Comparison of ENCODE assay signal across 10 cellular contexts in genomic region chr11:16909375-16910035, GRCh38.
A peak's percentile ranks its signal among the peaks of the same experiment; 100 is the strongest.
DNase-seq lines count a peak whose midpoint lies in the region; ATAC-seq and TF ChIP-seq lines count a peak whose summit lies in the region.
"Had no signal": no experiment of that assay in that cellular context is flagged by ENCODE, and none has a peak within 500 bp of the region (broad histone marks: within the 10 kb centered on the region; RNA-seq: fewer than 3 reads in every experiment).

No MANE protein-coding gene starts in this region.

- no peak overlapping the region for H3K14ac ChIP-seq in mesenchymal stem cell (ENCODE audit: low read length in 2 of 2)

- H3K18ac ChIP-seq in mesenchymal stem cell (ENCODE audit: low read depth in 1 of 2, low read length in 2 of 2): no peak overlapping the region

- H3K23ac ChIP-seq in mesenchymal stem cell (ENCODE audit: low read length in 2 of 2): no peak overlapping the region

- H3K4me1 ChIP-seq in KMS-11 (ENCODE audit: low read depth, poor library complexity, severe bottlenecking) (peaks cover 69% of the 10 kb centered on the region), mesenchymal stem cell (ENCODE audit: control insufficient read depth, insufficient read depth, low read depth, low read length) (no peaks in the 10 kb centered on the region)

- H4K20me1 ChIP-seq in KMS-11 (ENCODE audit: insufficient read depth): no peaks in the 10 kb centered on the region

- no peaks in the 10 kb centered on the region for H3K36me3 ChIP-seq in KMS-11 (ENCODE audit: insufficient read depth)
- H3K36me3 ChIP-seq in mesenchymal stem cell (ENCODE audit: control insufficient read depth in 1 of 2, insufficient read depth in 2 of 2, low read depth in 1 of 2, low read length in 2 of 2): no peaks in the 10 kb centered on the region

- no peak overlapping the region for H2BK15ac ChIP-seq in mesenchymal stem cell (ENCODE audit: low read depth, poor library complexity, severe bottlenecking)

- H3K9ac ChIP-seq in KMS-11 (peak overlapping the region; percentile 35; the same call in 1 of the 2 replicates), mesenchymal stem cell (ENCODE audit: low read length) (no peak overlapping the region)

- no peaks in the 10 kb centered on the region for H3K27me3 ChIP-seq in KMS-11 (ENCODE audit: insufficient read depth, low read depth)
- peaks cover 8 to 53% of the 10 kb centered on the region in 2 experiments for H3K27me3 ChIP-seq in mesenchymal stem cell (ENCODE audit: control insufficient read depth in 1 of 2, insufficient read depth in 1 of 2, low read length in 2 of 2)

- no peak for TF ChIP-seq CTCF in KMS-11 (conservative IDR thresholded peaks at IDR 0.05; ENCODE audit: low read depth, low read length)

- WGBS in mesenchymal stem cell: 97% methylated on average over 3 of the region's 3 CpGs

- no peak overlapping the region for H2BK5ac ChIP-seq in mesenchymal stem cell (ENCODE audit: low read depth, low read length, poor library complexity, severe bottlenecking)

- H2AFZ ChIP-seq in KMS-11 (ENCODE audit: low read depth) (no peak overlapping the region), mesenchymal stem cell (ENCODE audit: low read depth, low read length) (no peak overlapping the region)

- H3K36me3 Mint-ChIP-seq in activated naive CD4-positive, alpha-beta T cell treated with anti-CD3 and anti-CD28 coated beads, Interleukin-2, amount 50 U/mL, for 72 hours: peaks cover 4 to 5% of the 10 kb centered on the region in 2 donors

- peak overlapping the region; percentile 71 for H3K4me2 ChIP-seq in KMS-11
- no peak overlapping the region for H3K4me2 ChIP-seq in mesenchymal stem cell (ENCODE audit: low read length, poor library complexity, severe bottlenecking)

- H3K27ac ChIP-seq in KMS-11 (peak overlapping the region; percentile 73), mesenchymal stem cell (ENCODE audit: low read length, poor library complexity, severe bottlenecking) (no peak overlapping the region)

- peak; percentile 42 to 50 for ATAC-seq in activated naive CD4-positive, alpha-beta T cell treated with anti-CD3 and anti-CD28 coated beads, Interleukin-2, amount 50 U/mL, for 72 hours
- peak; percentile 72 for ATAC-seq in HG02642 (IDR thresholded peaks at IDR 0.05; ENCODE audit: poor library complexity, unreplicated experiment)

- H3K4me3 ChIP-seq in KMS-11 (IDR thresholded peaks at IDR 0.05; ENCODE audit: insufficient read depth, low read depth, low read length) (no peak overlapping the region), mesenchymal stem cell (ENCODE audit: insufficient read depth in 1 of 2, low read depth in 1 of 2, low read length in 2 of 2) (no peak overlapping the region)

- H3K9me3 ChIP-seq in mesenchymal stem cell (ENCODE audit: control insufficient read depth, low read length): no peaks in the 10 kb centered on the region

- H3K27ac Mint-ChIP-seq in activated naive CD4-positive, alpha-beta T cell treated with anti-CD3 and anti-CD28 coated beads, Interleukin-2, amount 50 U/mL, for 72 hours: peak overlapping the region in 1 of 2 donors; percentile 52

- H4K91ac ChIP-seq in mesenchymal stem cell (ENCODE audit: low read length): no peak overlapping the region

- H2BK120ac ChIP-seq in mesenchymal stem cell (ENCODE audit: low read depth, low read length): no peak overlapping the region

- H2AK5ac ChIP-seq in mesenchymal stem cell (ENCODE audit: low read length, severe bottlenecking): no peak overlapping the region

- H3K79me2 ChIP-seq in KMS-11 (ENCODE audit: insufficient read depth, low read depth): no peaks in the 10 kb centered on the region

- H3K4ac ChIP-seq in mesenchymal stem cell (ENCODE audit: low read depth in 1 of 2, low read length in 2 of 2): no peak overlapping the region

- H3K79me1 ChIP-seq in mesenchymal stem cell (replicated peaks; ENCODE audit: low read length, poor library complexity, severe bottlenecking): no peaks in the 10 kb centered on the region

- no peak overlapping the region for H4K8ac ChIP-seq in mesenchymal stem cell (ENCODE audit: low read length)

- H2BK12ac ChIP-seq in mesenchymal stem cell (ENCODE audit: low read length in 2 of 2): no peak overlapping the region

- H3K9me3 Mint-ChIP-seq in activated naive CD4-positive, alpha-beta T cell treated with anti-CD3 and anti-CD28 coated beads, Interleukin-2, amount 50 U/mL, for 72 hours: no peaks in the 10 kb centered on the region

- no peak for DNase-seq in activated naive CD4-positive, alpha-beta T cell treated with anti-CD3 and anti-CD28 coated beads, Interleukin-2, amount 50 U/mL, for 72 hours (ENCODE audit: low spot score in 2 of 2)
- no peak for DNase-seq in activated naive CD4-positive, alpha-beta T cell treated with anti-CD3 and anti-CD28 coated beads, Interleukin-2, amount 50 U/mL, for 16 hours
- no peak for DNase-seq in mesenchymal stem cell
- no peak for DNase-seq in amygdala (lab: John Stamatoyannopoulos, UW)
- DNase-seq in SW480 (ENCODE audit: low spot score): no peak
- DNase-seq in DMS53 (lab: John Stamatoyannopoulos, UW): no peak
- DNase-seq: anterior cingulate cortex; stimulated activated CD4-positive, alpha-beta T cell treated with anti-CD3 and anti-CD28 coated beads, Interleukin-2, amount 100 ng/mL, for 48 hours had no signal
